In genomic region chr18:54149078-54149697, GRCh38 we compare ENCODE assay signal across 10 cellular contexts.
A peak's percentile ranks its signal among the peaks of the same experiment; 100 is the strongest.
DNase-seq lines count a peak whose midpoint lies in the region; ATAC-seq and TF ChIP-seq lines count a peak whose summit lies in the region.
"Had no signal": no experiment of that assay in that cellular context is flagged by ENCODE, and none has a peak within 500 bp of the region (broad histone marks: within the 10 kb centered on the region; RNA-seq: fewer than 3 reads in every experiment).

No MANE protein-coding gene starts in this region.

- peaks cover 16% of the 10 kb centered on the region for H3K4me1 Mint-ChIP-seq in endodermal cell

- no peaks in the 10 kb centered on the region for H3K36me3 Mint-ChIP-seq in endodermal cell (ENCODE audit: low read depth)

- H3K27me3 Mint-ChIP-seq in endodermal cell (ENCODE audit: insufficient read depth), result no peaks in the 10 kb centered on the region

- TF ChIP-seq CTCF in endodermal cell (conservative IDR thresholded peaks at IDR 0.05), result no peak

- H3K4me3 Mint-ChIP-seq in endodermal cell, result no peak overlapping the region

- H3K9ac ChIP-seq in endodermal cell (ENCODE audit: extremely low read depth, low read length, poor library complexity, severe bottlenecking) (no peak overlapping the region), skeletal muscle satellite cell (ENCODE audit: low read depth, low read length) (peak overlapping the region; percentile 76)

- no peaks in the 10 kb centered on the region for H3K9me3 Mint-ChIP-seq in endodermal cell

- peak; percentile 41 for DNase-seq in DMS53 (lab: John Stamatoyannopoulos, UW)
- DNase-seq in DMS53 treated with DMSO at 0.1 percent for 48 hours (lab: John Stamatoyannopoulos, UW; ENCODE audit: unreplicated experiment), result no peak
- peak; percentile 73 to 90 for DNase-seq in SW 1271 (lab: John Stamatoyannopoulos, UW)
- peak; percentile 59 for DNase-seq in endodermal cell
- DNase-seq in NCI-H187 (lab: John Stamatoyannopoulos, UW), result no peak
- no peak for DNase-seq in ureter (ENCODE audit: low spot score)

- H3K9me3 ChIP-seq in endodermal cell (ENCODE audit: control insufficient read depth, low read length), result peaks cover under 1% of the 10 kb centered on the region
- H3K9me3 ChIP-seq in skeletal muscle satellite cell (replicated peaks; ENCODE audit: low read length), result no peaks in the 10 kb centered on the region

- ATAC-seq in HG02885 (IDR thresholded peaks at IDR 0.05; ENCODE audit: poor library complexity, unreplicated experiment), result peak; percentile 54

- 81% methylated on average over 3 of the region's 3 CpGs; no CpG with 5 or more reads in 1 of the 2 experiments for WGBS in endodermal cell (ENCODE audit: insufficient coverage in 1 of 2, insufficient read length in 1 of 2), 2 experiments

- H3K27ac ChIP-seq in endodermal cell (ENCODE audit: low read depth, low read length), result no peak overlapping the region
- H3K27ac ChIP-seq: 22Rv1 had no signal

- H3K27me3 ChIP-seq in endodermal cell (ENCODE audit: control insufficient read depth, insufficient read depth, low read length, poor library complexity, severe bottlenecking) (no peaks in the 10 kb centered on the region), skeletal muscle satellite cell (ENCODE audit: control insufficient read depth, insufficient read depth, low read length) (no peaks in the 10 kb centered on the region)
- H3K27me3 ChIP-seq: dorsolateral prefrontal cortex had no signal

- peak overlapping the region; percentile 77 for H3K4me2 ChIP-seq in skeletal muscle satellite cell (ENCODE audit: low read length)

- H3K36me3 ChIP-seq in endodermal cell (ENCODE audit: control insufficient read depth, insufficient read depth, low read length) (no peaks in the 10 kb centered on the region), skeletal muscle satellite cell (ENCODE audit: insufficient read depth, low read length) (peaks cover 18% of the 10 kb centered on the region)

- H3K27ac Mint-ChIP-seq in endodermal cell, result peak overlapping the region; percentile 61

- peaks cover 9% of the 10 kb centered on the region for H3K4me1 ChIP-seq in endodermal cell (ENCODE audit: control insufficient read depth, insufficient read depth, low read length)
- peaks cover 42% of the 10 kb centered on the region for H3K4me1 ChIP-seq in skeletal muscle satellite cell (ENCODE audit: control insufficient read depth, insufficient read depth, low read length)

- H3K4me3 ChIP-seq in endodermal cell (ENCODE audit: low read length), result no peak overlapping the region
- H3K4me3 ChIP-seq in skeletal muscle satellite cell (ENCODE audit: low read length), result peak overlapping the region; percentile 53
- H3K4me3 ChIP-seq: dorsolateral prefrontal cortex had no signal

Comparison
In these comparisons a context has a peak if more than half of its experiments do, and no peak if none do; other contexts are left out.
1. DNase-seq: peak in DMS53 (single experiment), SW 1271 (2 of 2) and endodermal cell (single experiment); none in DMS53 treated with DMSO at 0.1 percent for 48 hours (single experiment), NCI-H187 (0 of 2) and ureter (single experiment).